ENCODE assay signal across 8 cellular contexts in the genomic region with DNA sequence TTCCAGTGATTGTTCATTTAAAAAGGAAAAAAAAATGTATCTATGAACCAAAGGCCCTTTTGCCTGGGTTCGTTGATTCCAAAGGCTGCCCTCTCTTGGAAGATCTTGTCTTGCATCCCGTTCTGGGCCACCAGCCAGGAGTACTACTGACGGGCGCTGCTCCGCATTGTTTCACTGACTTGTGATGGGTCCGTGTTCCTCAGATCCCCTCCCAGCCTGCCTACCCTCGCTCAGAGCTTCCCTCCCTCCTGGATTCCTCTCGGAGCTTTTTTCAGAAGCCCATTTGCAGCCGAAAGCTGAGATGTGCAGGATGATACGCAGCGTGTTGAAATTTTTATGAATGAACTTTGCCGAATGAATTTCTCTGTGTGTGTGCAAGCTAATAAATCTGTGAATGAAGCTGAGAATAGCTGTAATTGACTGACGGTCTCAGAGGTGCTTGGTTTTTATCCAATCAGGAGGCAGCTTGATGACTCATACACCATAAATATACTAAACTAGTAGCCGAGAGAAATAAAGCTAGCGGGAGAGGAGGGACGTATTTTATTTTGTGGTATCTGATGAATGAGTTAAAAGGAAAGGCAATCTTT. TPM values are rescaled to one million over a fixed set of nuclear protein-coding genes. Genes with fewer than 3 reads are reported as not detected.
DNase-seq lines count a peak whose midpoint lies in the region; ATAC-seq and TF ChIP-seq lines count a peak whose summit lies in the region.

A gene with protein sequence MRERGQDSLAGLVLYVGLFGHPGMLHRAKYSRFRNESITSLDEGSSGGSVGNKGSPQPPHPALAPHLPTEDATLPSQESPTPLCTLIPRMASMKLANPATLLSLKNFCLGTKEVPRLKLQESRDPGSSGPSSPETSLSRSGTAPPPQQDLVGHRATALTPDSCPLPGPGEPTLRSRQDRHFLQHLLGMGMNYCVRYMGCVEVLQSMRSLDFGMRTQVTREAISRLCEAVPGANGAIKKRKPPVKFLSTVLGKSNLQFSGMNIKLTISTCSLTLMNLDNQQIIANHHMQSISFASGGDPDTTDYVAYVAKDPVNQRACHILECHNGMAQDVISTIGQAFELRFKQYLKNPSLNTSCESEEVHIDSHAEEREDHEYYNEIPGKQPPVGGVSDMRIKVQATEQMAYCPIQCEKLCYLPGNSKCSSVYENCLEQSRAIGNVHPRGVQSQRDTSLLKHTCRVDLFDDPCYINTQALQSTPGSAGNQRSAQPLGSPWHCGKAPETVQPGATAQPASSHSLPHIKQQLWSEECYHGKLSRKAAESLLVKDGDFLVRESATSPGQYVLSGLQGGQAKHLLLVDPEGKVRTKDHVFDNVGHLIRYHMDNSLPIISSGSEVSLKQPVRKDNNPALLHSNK (minus strand): TSS at position 396 of the 590 bp plus-strand sequence. CDS start 904 bp downstream, outside the sequence.

- CTCF ChIA-PET in BJ (lab: Yijun Ruan, JAX): interaction anchor here (0.8 to 5.2 kb wide), 9 partner anchors 9 to 609 kb away, joined by 3 to 48 read pairs (median 4); partner anchors contain the start of gene EID1
- CTCF ChIA-PET in activated CD4-positive, alpha-beta memory T cell treated with anti-CD3 and anti-CD28 coated beads for 36 hours (lab: Charles Lee): interaction anchor here (1.1 to 9.5 kb wide), 4 partner anchors 11 to 183 kb away, joined by 3 to 92 read pairs (median 24); no protein-coding TSS in a partner anchor

- POLR2A ChIA-PET in BJ (lab: Charles Lee): no interaction called here
- POLR2A ChIA-PET in activated CD4-positive, alpha-beta memory T cell treated with anti-CD3 and anti-CD28 coated beads for 36 hours (lab: Charles Lee): interaction anchor here (0.9 to 2.3 kb wide), 3 partner anchors 12 to 24 kb away, joined by 3 to 6 read pairs (median 3); no protein-coding TSS in a partner anchor

- H3K27me3 Mint-ChIP-seq in activated CD4-positive, alpha-beta memory T cell treated with anti-CD3 and anti-CD28 coated beads for 36 hours: peaks cover 25% of the 10 kb centered on the region
- peaks cover 38% of the 10 kb centered on the region for H3K27me3 Mint-ChIP-seq in type B pancreatic cell

- no peaks in the 10 kb centered on the region for H3K36me3 Mint-ChIP-seq in activated CD4-positive, alpha-beta memory T cell treated with anti-CD3 and anti-CD28 coated beads for 36 hours
- H3K36me3 Mint-ChIP-seq in type B pancreatic cell: no peaks in the 10 kb centered on the region

- no peaks in the 10 kb centered on the region for H3K27me3 ChIP-seq in BJ (ENCODE audit: control insufficient read depth, insufficient read depth, low read length)
- H3K27me3 ChIP-seq in mucosa of rectum (ENCODE audit: control insufficient read depth in 2 of 2, insufficient read depth in 2 of 2, low read length in 2 of 2): peaks cover 5 to 32% of the 10 kb centered on the region in 2 donors
- no peaks in the 10 kb centered on the region for H3K27me3 ChIP-seq in WERI-Rb-1 (ENCODE audit: insufficient read depth, low read depth, severe bottlenecking)

- H3K4me3 Mint-ChIP-seq in activated CD4-positive, alpha-beta memory T cell treated with anti-CD3 and anti-CD28 coated beads for 36 hours: peak within 1 kb of the TSS; percentile 61
- peak within 1 kb of the TSS; percentile 91 for H3K4me3 Mint-ChIP-seq in type B pancreatic cell

- intact Hi-C loops in activated CD4-positive, alpha-beta memory T cell treated with anti-CD3 and anti-CD28 coated beads for 36 hours (cut with micrococcal nuclease): loop anchor here (2.0 to 5.0 kb wide), 2 partner anchors 17 to 84 kb away; partner anchors contain the start of gene SECISBP2L

- DNase-seq in BJ (ENCODE audit: low read depth): no peak
- peak; percentile 14 for DNase-seq in NCI-H1417 treated with DMSO at 0.1 percent for 48 hours (lab: John Stamatoyannopoulos, UW)
- no peak for DNase-seq in activated CD4-positive, alpha-beta memory T cell treated with anti-CD3 and anti-CD28 coated beads for 36 hours
- DNase-seq in fibroblast of peridontal ligament (ENCODE audit: extremely low read depth): peak; percentile 88
- no peak for DNase-seq in type B pancreatic cell (ENCODE audit: extremely low spot score, unreplicated experiment)
- no peak for DNase-seq in WERI-Rb-1

- H3K4me3 ChIP-seq in BJ (ENCODE audit: low read depth, low read length) (peak within 1 kb of the TSS; percentile 53), mucosa of rectum (ENCODE audit: low read length in 2 of 2) (peak within 1 kb of the TSS; percentile 53 to 65), WERI-Rb-1 (ENCODE audit: low read depth, low read length) (no peak within 1 kb of the TSS)

- H3K4me1 Mint-ChIP-seq in activated CD4-positive, alpha-beta memory T cell treated with anti-CD3 and anti-CD28 coated beads for 36 hours (ENCODE audit: low read depth): peaks cover 32% of the 10 kb centered on the region
- H3K4me1 Mint-ChIP-seq in type B pancreatic cell (ENCODE audit: unreplicated experiment): peaks cover 20% of the 10 kb centered on the region

- TF ChIP-seq CTCF in BJ (IDR thresholded peaks at IDR 0.05; ENCODE audit: insufficient read depth, low read depth, low read length) (peak; percentile 44), type B pancreatic cell (conservative IDR thresholded peaks at IDR 0.05) (peak; percentile 39), WERI-Rb-1 (IDR thresholded peaks at IDR 0.05; ENCODE audit: low read depth, low read length) (no peak)

- H3K27ac ChIP-seq in mucosa of rectum (ENCODE audit: low read depth in 2 of 2, low read length in 2 of 2) (no peak within 1 kb of the TSS), WERI-Rb-1 (no peak within 1 kb of the TSS)

- H3K27ac Mint-ChIP-seq in activated CD4-positive, alpha-beta memory T cell treated with anti-CD3 and anti-CD28 coated beads for 36 hours: no peak within 1 kb of the TSS
- peak within 1 kb of the TSS; percentile 41 for H3K27ac Mint-ChIP-seq in type B pancreatic cell

- peak; percentile 38 for ATAC-seq in GM19025 (IDR thresholded peaks at IDR 0.05; ENCODE audit: low read depth, unreplicated experiment)

- peaks cover 6 to 8% of the 10 kb centered on the region in 2 donors for H3K4me1 ChIP-seq in mucosa of rectum (ENCODE audit: control insufficient read depth in 2 of 2, insufficient read depth in 2 of 2, low read length in 2 of 2)

- peak within 1 kb of the TSS in 1 of 2 donors; percentile 47 for H3K9ac ChIP-seq in mucosa of rectum (ENCODE audit: low read depth in 1 of 2, low read length in 2 of 2)

- no peaks in the 10 kb centered on the region for H3K9me3 Mint-ChIP-seq in activated CD4-positive, alpha-beta memory T cell treated with anti-CD3 and anti-CD28 coated beads for 36 hours
- no peaks in the 10 kb centered on the region for H3K9me3 Mint-ChIP-seq in type B pancreatic cell

- H3K9me3 ChIP-seq in mucosa of rectum (ENCODE audit: control insufficient read depth in 2 of 2, low read length in 2 of 2): no peaks in the 10 kb centered on the region
- no peaks in the 10 kb centered on the region for H3K9me3 ChIP-seq in WERI-Rb-1 (ENCODE audit: severe bottlenecking)

- H3K36me3 ChIP-seq in BJ (ENCODE audit: control insufficient read depth, insufficient read depth, low read length) (no peaks in the 10 kb centered on the region), mucosa of rectum (ENCODE audit: control insufficient read depth in 2 of 2, insufficient read depth in 2 of 2, low read length in 2 of 2) (no peaks in the 10 kb centered on the region), WERI-Rb-1 (no peaks in the 10 kb centered on the region)

RNA-seq across cellular contexts. Expression of the gene that starts here (rescaled TPM):
- 0.74 and 0.86 TPM in 2 replicates for polyA plus RNA-seq in BJ (2011; rRNA removed)
- 0.77 and 1.2 TPM in 2 replicates for polyA minus RNA-seq in BJ (2011; rRNA and poly(A)+ RNA removed)
- 1 to 10 TPM; 1.9 to 2.6 TPM for total RNA-seq in activated CD4-positive, alpha-beta memory T cell treated with anti-CD3 and anti-CD28 coated beads for 36 hours
- total RNA-seq in type B pancreatic cell (ENCODE audit: low replicate concordance): 2.1 and 4.5 TPM in 2 replicates

Comparison
In these comparisons a context has a peak if more than half of its experiments do, and no peak if none do; other contexts are left out.
1. DNase-seq: peak in NCI-H1417 treated with DMSO at 0.1 percent for 48 hours (single experiment) and fibroblast of peridontal ligament (single experiment); none in BJ (single experiment), activated CD4-positive, alpha-beta memory T cell treated with anti-CD3 and anti-CD28 coated beads for 36 hours (single experiment), type B pancreatic cell (single experiment) and WERI-Rb-1 (single experiment).